13 cellular contexts compared by ENCODE assay signal in the genomic region with DNA sequence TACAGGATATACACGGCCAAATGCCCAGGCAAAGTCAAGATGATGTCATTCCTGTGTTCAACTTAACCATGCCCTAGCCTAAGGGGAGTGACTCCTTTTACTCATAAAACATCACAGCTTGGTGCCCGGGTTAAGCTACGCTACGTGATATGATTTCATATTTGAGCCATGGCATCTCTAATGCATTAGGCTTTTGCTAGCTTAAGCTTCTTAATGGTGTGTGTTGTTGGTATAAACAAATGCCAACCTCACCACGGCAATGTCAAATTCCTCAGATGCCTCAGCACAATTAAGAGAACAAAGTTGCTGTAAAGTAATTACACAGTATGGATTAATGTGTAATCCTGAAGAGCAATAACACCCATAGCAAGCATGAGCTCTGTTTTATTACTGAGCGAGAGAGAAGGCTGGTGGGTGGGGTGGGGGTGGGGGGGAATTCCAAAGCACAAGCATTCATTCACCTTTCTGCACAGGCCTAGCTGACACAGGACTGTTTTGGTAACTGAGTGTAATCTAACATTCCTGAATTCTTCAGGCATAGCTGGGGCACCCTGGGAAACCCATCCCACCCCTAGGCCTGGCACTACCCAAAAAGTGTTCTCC. TPM values are rescaled to one million over a fixed set of nuclear protein-coding genes. Genes with fewer than 3 reads are reported as not detected.
DNase-seq lines count a peak whose midpoint lies in the region; ATAC-seq, FAIRE-seq and TF ChIP-seq lines count a peak whose summit lies in the region.
"Had no signal": no experiment of that assay in that cellular context is flagged by ENCODE, and none has a peak within 500 bp of the region (broad histone marks: within the 10 kb centered on the region; RNA-seq: fewer than 3 reads in every experiment).

No MANE protein-coding gene starts in this region.

- FAIRE-seq in keratinocyte (lab: Jason Lieb, UNC), result peak; percentile 94

- H2AFZ ChIP-seq in keratinocyte (ENCODE audit: control insufficient read depth, low read length) (no peak overlapping the region), smooth muscle cell (ENCODE audit: low read depth) (no peak overlapping the region)

- dilution Hi-C loops in keratinocyte (cut with MboI; ENCODE audit: extremely low pct_ligation_motif_present, low sequenced_read_pairs), result no loop called here

- in situ Hi-C loops in astrocyte of the cerebellum (cut with HindIII; ENCODE audit: low sequenced_read_pairs), result no loop called here

- no peak overlapping the region for H3K4me3 ChIP-seq in astrocyte of the cerebellum (ENCODE audit: low read depth, low read length)
- H3K4me3 ChIP-seq in keratinocyte (ENCODE audit: control insufficient read depth in 2 of 3, extremely low read depth in 1 of 3, insufficient read depth in 2 of 3, low read depth in 1 of 3, low read length in 3 of 3), result no peak overlapping the region
- no peak overlapping the region for H3K4me3 ChIP-seq in smooth muscle cell

- H3K4me2 ChIP-seq in keratinocyte (ENCODE audit: control insufficient read depth, extremely low read depth, insufficient read depth, low read depth, low read length) (peak overlapping the region; percentile 65), smooth muscle cell (peak overlapping the region; percentile 51)

- no peaks in the 10 kb centered on the region for H3K79me2 ChIP-seq in keratinocyte (ENCODE audit: control insufficient read depth, insufficient read depth, low read length)
- H3K79me2 ChIP-seq in smooth muscle cell (ENCODE audit: low read depth), result no peaks in the 10 kb centered on the region

- H3K27me3 ChIP-seq in keratinocyte (ENCODE audit: control insufficient read depth, extremely low read depth, insufficient read depth, low read length), result no peaks in the 10 kb centered on the region
- no peaks in the 10 kb centered on the region for H3K27me3 ChIP-seq in smooth muscle cell (ENCODE audit: low read depth)

- no peaks in the 10 kb centered on the region for H3K9me3 ChIP-seq in keratinocyte (ENCODE audit: control insufficient read depth, low read depth, low read length)
- no peaks in the 10 kb centered on the region for H3K9me3 ChIP-seq in smooth muscle cell (replicated peaks; ENCODE audit: low read depth)

- ATAC-seq in stimulated activated naive CD8-positive, alpha-beta T cell treated with anti-CD3 and anti-CD28 coated beads, Interleukin-15, Interleukin-2, amounts not matched to agents 100 U/mL and 50 U/mL, for 24 hours, result no peak

- DNase-seq in HuH-7 (ENCODE audit: low spot score) (peak; percentile 39), astrocyte of the cerebellum (ENCODE audit: low read depth) (peak; percentile 13), keratinocyte (ENCODE audit: low read depth, low spot score) (peak; percentile 54), smooth muscle cell (lab: John Stamatoyannopoulos, UW; ENCODE audit: unreplicated experiment) (no peak), NAMALWA (ENCODE audit: low spot score) (no peak), putamen (ENCODE audit: low spot score) (no peak)
- no peak for DNase-seq in activated CD8-positive, alpha-beta memory T cell treated with anti-CD3 and anti-CD28 coated beads, Interleukin-2, amount 50 U/mL, for 48 hours
- DNase-seq in stimulated activated naive CD8-positive, alpha-beta T cell treated with anti-CD3 and anti-CD28 coated beads, Interleukin-15, Interleukin-2, amounts not matched to agents 100 U/mL and 50 U/mL, for 24 hours, result no peak
- DNase-seq: hypothalamus; NCI-H1092; stimulated activated CD4-positive, alpha-beta T cell treated with anti-CD3 and anti-CD28 coated beads, Interleukin-2, amount 100 ng/mL, for 24 hours; WERI-Rb-1 had no signal

- no peak overlapping the region for H3K27ac ChIP-seq in keratinocyte (ENCODE audit: control insufficient read depth, insufficient read depth, low read length)
- peak overlapping the region; percentile 43 for H3K27ac ChIP-seq in smooth muscle cell (ENCODE audit: low read depth)
- H3K27ac ChIP-seq: WERI-Rb-1 had no signal

- H3K9ac ChIP-seq in keratinocyte (ENCODE audit: control insufficient read depth, extremely low read depth, insufficient read depth, low read length) (no peak overlapping the region), smooth muscle cell (ENCODE audit: low read depth) (peak overlapping the region; percentile 27)

- no peaks in the 10 kb centered on the region for H3K36me3 ChIP-seq in keratinocyte (ENCODE audit: control insufficient read depth in 2 of 2, extremely low read depth in 1 of 2, insufficient read depth in 2 of 2, low read length in 2 of 2)
- H3K36me3 ChIP-seq in smooth muscle cell (ENCODE audit: low read depth), result no peaks in the 10 kb centered on the region
- H3K36me3 ChIP-seq: WERI-Rb-1 had no signal

- no peaks in the 10 kb centered on the region for H3K9me1 ChIP-seq in keratinocyte (ENCODE audit: control insufficient read depth, extremely low read depth, insufficient read depth, low read length)

- H3K4me1 ChIP-seq in keratinocyte (ENCODE audit: control insufficient read depth, extremely low read depth, insufficient read depth, low read length), result peaks cover 11% of the 10 kb centered on the region
- H3K4me1 ChIP-seq in smooth muscle cell (ENCODE audit: low read depth), result peaks cover 4% of the 10 kb centered on the region

- WGBS in smooth muscle cell (ENCODE audit: low lambda C conversion rate), result 15% methylated on average over 6 of the region's 6 CpGs

- peaks cover 11% of the 10 kb centered on the region for H3F3A ChIP-seq in smooth muscle cell (ENCODE audit: low read depth)

- H4K20me1 ChIP-seq in keratinocyte (ENCODE audit: control insufficient read depth, extremely low read depth, insufficient read depth, low read length), result no peaks in the 10 kb centered on the region
- no peaks in the 10 kb centered on the region for H4K20me1 ChIP-seq in smooth muscle cell (ENCODE audit: low read depth)

- TF ChIP-seq CTCF in astrocyte of the cerebellum (IDR thresholded peaks at IDR 0.05; ENCODE audit: low read depth, low read length, missing control alignments) (no peak), keratinocyte (optimal IDR thresholded peaks at IDR 0.05 in 1 of 3, IDR thresholded peaks at IDR 0.05 in 1 of 3, conservative IDR thresholded peaks at IDR 0.05 in 1 of 3; ENCODE audit: extremely low read depth in 1 of 3, insufficient read depth in 2 of 3, low read length in 3 of 3) (no peak), smooth muscle cell (IDR thresholded peaks at IDR 0.05; ENCODE audit: borderline replicate concordance, insufficient read depth, poor library complexity, severe bottlenecking) (no peak)

RNA-seq across cellular contexts. Expression of a gene that starts 44.7 kb away (rescaled TPM):
- polyA plus RNA-seq in keratinocyte, result 0.84 to 2.0 TPM (median 1.9 TPM) in 3 replicates
- polyA plus RNA-seq in keratinocyte (2011; ENCODE audit: low read depth), result 3.5 TPM
- 2.0 and 2.1 TPM in 2 replicates for polyA plus RNA-seq in keratinocyte (2011; cell fraction: cytosol; rRNA removed)
- polyA plus RNA-seq in keratinocyte (2011; cell fraction: nucleus; rRNA removed), result 3.1 and 3.6 TPM in 2 replicates
- polyA plus RNA-seq in keratinocyte (2012; ENCODE audit: low replicate concordance), result 3.3 and 4.9 TPM in 2 replicates
- 2.4 to 3.9 TPM (median 2.8 TPM) in 3 replicates for polyA minus RNA-seq in keratinocyte
- 0.96 TPM for polyA minus RNA-seq in keratinocyte (2011; cell fraction: cytosol; rRNA and poly(A)+ RNA removed)
- 1.5 and 2.3 TPM in 2 replicates for polyA minus RNA-seq in keratinocyte (2011; cell fraction: nucleus; rRNA and poly(A)+ RNA removed)
- total RNA-seq in smooth muscle cell, result 5.0 and 5.1 TPM in 2 replicates
- 4.5 and 5.5 TPM in 2 replicates for polyA plus RNA-seq in smooth muscle cell
- total RNA-seq: OCI-LY7 had no signal

Comparison
In these comparisons a context has a peak if more than half of its experiments do, and no peak if none do; other contexts are left out.
1. DNase-seq: peak in HuH-7 (single experiment), astrocyte of the cerebellum (single experiment) and keratinocyte (single experiment); none in smooth muscle cell (single experiment), NAMALWA (single experiment), putamen (single experiment), activated CD8-positive, alpha-beta memory T cell treated with anti-CD3 and anti-CD28 coated beads, Interleukin-2, amount 50 U/mL, for 48 hours (single experiment) and stimulated activated naive CD8-positive, alpha-beta T cell treated with anti-CD3 and anti-CD28 coated beads, Interleukin-15, Interleukin-2, amounts not matched to agents 100 U/mL and 50 U/mL, for 24 hours (single experiment).